Comparison of ENCODE assay signal across 13 cellular contexts in the genomic region with DNA sequence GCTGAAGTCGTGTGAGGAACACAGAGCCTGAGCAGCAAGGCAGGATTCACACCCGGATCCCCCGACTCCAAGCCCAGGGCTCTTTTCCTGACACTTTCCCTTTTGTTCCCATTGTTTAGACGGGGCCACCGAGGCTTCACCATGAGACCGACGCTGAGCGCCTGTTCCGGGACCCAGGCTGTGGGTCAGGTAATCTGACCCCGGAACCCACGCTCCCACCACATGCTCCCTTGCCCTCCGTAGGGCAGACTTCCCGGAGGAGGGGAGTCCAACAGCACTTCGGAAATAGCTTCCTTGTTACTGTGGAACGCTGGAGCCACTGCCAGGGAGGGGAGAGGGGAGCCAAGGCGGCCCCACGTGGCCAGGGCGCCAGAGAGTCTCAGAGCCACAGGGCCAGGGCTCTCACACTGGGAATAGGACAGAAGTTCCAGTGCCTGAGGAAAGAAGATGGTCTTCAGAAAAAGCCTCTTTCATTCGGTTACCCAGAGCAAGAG. TPM values are rescaled to one million over a fixed set of nuclear protein-coding genes. Genes with fewer than 3 reads are reported as not detected.
DNase-seq lines count a peak whose midpoint lies in the region; ATAC-seq and TF ChIP-seq lines count a peak whose summit lies in the region.
"Had no signal": no experiment of that assay in that cellular context is flagged by ENCODE, and none has a peak within 500 bp of the region (broad histone marks: within the 10 kb centered on the region; RNA-seq: fewer than 3 reads in every experiment).

No MANE protein-coding gene starts in this region.

- no peaks in the 10 kb centered on the region for H3K27me3 Mint-ChIP-seq in CD4-positive, alpha-beta memory T cell
- H3K27me3 Mint-ChIP-seq in IgD-negative memory B cell (no peaks in the 10 kb centered on the region), nephron progenitor cell (ENCODE audit: low read depth, poor library complexity) (peaks cover 11% of the 10 kb centered on the region), mesothelial cell of epicardium (ENCODE audit: low read depth) (peaks cover 5% of the 10 kb centered on the region)

- peaks cover 41 to 89% (median 65%) of the 10 kb centered on the region in 4 donors for H3K4me1 Mint-ChIP-seq in CD4-positive, alpha-beta memory T cell
- H3K4me1 Mint-ChIP-seq in IgD-negative memory B cell = peaks cover 4 to 16% (median 6%) of the 10 kb centered on the region in 3 donors
- peaks cover 63% of the 10 kb centered on the region for H3K4me1 Mint-ChIP-seq in nephron progenitor cell
- H3K4me1 Mint-ChIP-seq in mesothelial cell of epicardium = peaks cover 10% of the 10 kb centered on the region

- POLR2A ChIA-PET in CD4-positive, alpha-beta memory T cell (lab: Charles Lee; ENCODE audit: partially characterized antibody) = interaction anchor here (1.0 to 14.7 kb wide), 8 partner anchors 11 to 120 kb away, joined by 3 to 335 read pairs (median 8); a partner anchor contains a TSS

- no peak for TF ChIP-seq EP300 in upper lobe of left lung (IDR thresholded peaks at IDR 0.05)

- peaks cover 60% of the 10 kb centered on the region for H3K36me3 ChIP-seq in CD4-positive, alpha-beta memory T cell (ENCODE audit: insufficient read depth, low read length)
- H3K36me3 ChIP-seq in brain microvascular endothelial cell (replicated peaks) (no peaks in the 10 kb centered on the region), upper lobe of left lung (no peaks in the 10 kb centered on the region)

- H3K27ac Mint-ChIP-seq in CD4-positive, alpha-beta memory T cell = peak overlapping the region; percentile 99 to 100 (median 100)
- H3K27ac Mint-ChIP-seq in IgD-negative memory B cell = peak overlapping the region; percentile 4 to 71 (median 68)
- H3K27ac Mint-ChIP-seq in nephron progenitor cell = peak overlapping the region; percentile 16
- H3K27ac Mint-ChIP-seq in mesothelial cell of epicardium = no peak overlapping the region

- peak overlapping the region in 7 of 8 donors; percentile 45 to 84 (median 71) for H3K4me3 Mint-ChIP-seq in CD4-positive, alpha-beta memory T cell
- H3K4me3 Mint-ChIP-seq in IgD-negative memory B cell (no peak overlapping the region), nephron progenitor cell (no peak overlapping the region), mesothelial cell of epicardium (no peak overlapping the region)

- H3K27ac ChIP-seq in CD4-positive, alpha-beta memory T cell (ENCODE audit: low read depth, low read length) = peak overlapping the region; percentile 77
- peak overlapping the region; percentile 72 for H3K27ac ChIP-seq in brain microvascular endothelial cell
- peak overlapping the region in 2 of 4 donors; percentile 61 to 65 for H3K27ac ChIP-seq in upper lobe of left lung

- peak in 1 of 5 donors; percentile 54 for DNase-seq in CD4-positive, alpha-beta memory T cell
- DNase-seq in brain microvascular endothelial cell (no peak), nephron progenitor cell (peak; percentile 8), mesothelial cell of epicardium (ENCODE audit: low spot score in 2 of 2, unreplicated experiment in 2 of 2) (no peak), upper lobe of left lung (no peak)
- DNase-seq: NCI-H1048, NCI-H345, OCI-M1, retina had no signal

- ATAC-seq in HG03175 (IDR thresholded peaks at IDR 0.05; ENCODE audit: unreplicated experiment) = no peak
- ATAC-seq in upper lobe of left lung (ENCODE audit: low FRiP score in 2 of 2) = no peak
- ATAC-seq in GM19395 (IDR thresholded peaks at IDR 0.05; ENCODE audit: unreplicated experiment) = no peak

- TF ChIP-seq POLR2A in upper lobe of left lung (IDR thresholded peaks at IDR 0.05) = no peak

- CTCF ChIA-PET in CD4-positive, alpha-beta memory T cell (lab: Charles Lee; ENCODE audit: partially characterized antibody) = interaction anchor here (1.2 to 4.6 kb wide), 7 partner anchors 13 to 126 kb away, joined by 3 to 39 read pairs (median 11); a partner anchor contains a TSS

- H3K4me1 ChIP-seq in CD4-positive, alpha-beta memory T cell (ENCODE audit: insufficient read depth, low read length) = peaks cover 88% of the 10 kb centered on the region
- H3K4me1 ChIP-seq in upper lobe of left lung = peaks cover 0 to 6% (median 2%) of the 10 kb centered on the region in 4 donors

- no peaks in the 10 kb centered on the region for H3K27me3 ChIP-seq in CD4-positive, alpha-beta memory T cell (ENCODE audit: insufficient read depth, low read length)
- no peaks in the 10 kb centered on the region for H3K27me3 ChIP-seq in brain microvascular endothelial cell (replicated peaks)
- no peaks in the 10 kb centered on the region for H3K27me3 ChIP-seq in upper lobe of left lung

- H3K36me3 Mint-ChIP-seq in CD4-positive, alpha-beta memory T cell = peaks cover 37 to 80% of the 10 kb centered on the region in 2 donors
- H3K36me3 Mint-ChIP-seq in IgD-negative memory B cell (peaks cover 2% of the 10 kb centered on the region), nephron progenitor cell (ENCODE audit: low read depth) (peaks cover 4% of the 10 kb centered on the region), mesothelial cell of epicardium (no peaks in the 10 kb centered on the region)

- H3K4me3 ChIP-seq in CD4-positive, alpha-beta memory T cell (ENCODE audit: low read length in 2 of 2) = no peak overlapping the region
- H3K4me3 ChIP-seq in brain microvascular endothelial cell (ENCODE audit: low read depth, low read length) (no peak overlapping the region), upper lobe of left lung (no peak overlapping the region)

- intact Hi-C loops in CD4-positive, alpha-beta memory T cell (cut with micrococcal nuclease) = loop anchor here (1.0 kb wide), 2 partner anchors 14 to 18 kb away; no protein-coding TSS in a partner anchor

- H3K9me3 Mint-ChIP-seq in CD4-positive, alpha-beta memory T cell = peaks cover 0 to 11% (median 0%) of the 10 kb centered on the region in 8 donors
- no peaks in the 10 kb centered on the region for H3K9me3 Mint-ChIP-seq in IgD-negative memory B cell
- H3K9me3 Mint-ChIP-seq in nephron progenitor cell = peaks cover 8% of the 10 kb centered on the region
- peaks cover 5% of the 10 kb centered on the region for H3K9me3 Mint-ChIP-seq in mesothelial cell of epicardium

- H3K9me3 ChIP-seq in CD4-positive, alpha-beta memory T cell (ENCODE audit: control insufficient read depth in 1 of 2, low read length in 2 of 2) = no peaks in the 10 kb centered on the region
- H3K9me3 ChIP-seq in upper lobe of left lung = no peaks in the 10 kb centered on the region

- in situ Hi-C loops in brain microvascular endothelial cell (cut with HindIII; ENCODE audit: low pct_ligation_motif_present, low sequenced_read_pairs) = no loop called here

- TF ChIP-seq CTCF in brain microvascular endothelial cell (IDR thresholded peaks at IDR 0.05; ENCODE audit: low read depth, low read length, missing control alignments) (no peak), nephron progenitor cell (IDR thresholded peaks at IDR 0.05) (no peak), mesothelial cell of epicardium (IDR thresholded peaks at IDR 0.05; ENCODE audit: unreplicated experiment) (no peak), upper lobe of left lung (IDR thresholded peaks at IDR 0.05) (no peak)

- 75 to 77% methylated on average over 16 to 19 of the region's 19 CpGs for WGBS in upper lobe of left lung, 2 donors

RNA-seq across cellular contexts. Expression of a gene that starts 18.4 kb away (rescaled TPM):
- total RNA-seq in CD4-positive, alpha-beta memory T cell = 100 to 1,000 TPM; 105 to 112 TPM
- polyA plus RNA-seq in CD4-positive, alpha-beta memory T cell = 10 to 100 TPM; 12.5 to 50.8 TPM
- 30.1 TPM for polyA plus RNA-seq in IgD-negative memory B cell
- 0.07 to 0.13 TPM (median 0.07 TPM) in 3 replicates for total RNA-seq in mesothelial cell of epicardium
- total RNA-seq in upper lobe of left lung = 10 to 100 TPM in 4 of 6 donors, 1 to 10 TPM in 2; 4.2 to 15.6 (median 10.1) TPM
- total RNA-seq: frontal cortex had no signal

Comparison
In these comparisons a context has a peak if more than half of its experiments do, and no peak if none do; other contexts are left out.
1. H3K4me3 Mint-ChIP-seq: peak in CD4-positive, alpha-beta memory T cell (7 of 8); none in IgD-negative memory B cell (0 of 4), nephron progenitor cell (single experiment) and mesothelial cell of epicardium (single experiment).
2. RNA of a gene that starts 18.4 kb away (total RNA-seq): 105 to 112 TPM in CD4-positive, alpha-beta memory T cell; 4.2 to 15.6 TPM in upper lobe of left lung and 0.07 to 0.13 TPM in mesothelial cell of epicardium; every median in the first group is over 4 times any median in the second.